In the genomic region with DNA sequence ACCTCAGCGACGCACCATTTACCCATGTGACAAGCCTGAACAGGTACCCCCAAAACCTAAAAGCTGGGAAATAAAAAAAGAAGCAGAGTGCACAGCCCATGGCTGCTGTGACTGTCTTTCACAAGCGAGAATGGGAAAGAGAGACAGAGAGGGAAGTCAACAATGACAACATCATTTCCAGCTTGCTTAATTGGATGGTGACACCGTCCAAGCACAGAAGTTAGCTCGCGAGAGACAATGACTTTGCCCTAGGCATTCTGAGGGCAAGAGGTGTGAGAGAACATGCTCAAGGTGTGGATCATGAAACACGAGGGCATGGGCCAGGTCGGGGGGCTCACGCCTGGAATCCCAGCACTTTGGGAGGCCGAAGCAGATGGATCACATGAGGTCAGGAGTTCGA, we compare ENCODE assay signal across 24 cellular contexts. TPM values are rescaled to one million over a fixed set of nuclear protein-coding genes. Genes with fewer than 3 reads are reported as not detected.
DNase-seq lines count a peak whose midpoint lies in the region; ATAC-seq, FAIRE-seq and TF ChIP-seq lines count a peak whose summit lies in the region.
"Had no signal": no experiment of that assay in that cellular context is flagged by ENCODE, and none has a peak within 500 bp of the region (broad histone marks: within the 10 kb centered on the region; RNA-seq: fewer than 3 reads in every experiment).

No MANE protein-coding gene starts in this region.

- H3K36me3 Mint-ChIP-seq in activated T-cell treated with anti-CD3 and anti-CD28 coated beads, Interleukin-2, amount 50 U/mL, for 24 hours (ENCODE audit: low read depth), result no peaks in the 10 kb centered on the region
- H3K36me3 Mint-ChIP-seq in dendritic cell treated with granulocyte-macrophage colony-stimulating factor and Interleukin-4, amounts not matched to agents 40 ng/mL and 50 ng/mL, for 4 days (ENCODE audit: low read depth), result no peaks in the 10 kb centered on the region
- H3K36me3 Mint-ChIP-seq in stimulated activated naive B cell treated with anti-CD40 and anti-IgM and Interleukin-4, amounts not matched to agents 10 μg/mL and 1 μg/mL and 100 μg/mL, for 72 hours, result peaks cover 13 to 22% of the 10 kb centered on the region in 2 donors
- H3K36me3 Mint-ChIP-seq: stimulated activated memory B cell treated with anti-CD40 and anti-IgM and Interleukin-4, amounts not matched to agents 10 μg/mL and 1 μg/mL and 100 μg/mL, for 72 hours had no signal

- in situ Hi-C loops in GM13976 (cut with MboI; ENCODE audit: low sequenced_read_pairs, unreplicated experiment), result no loop called here

- H3K4me1 ChIP-seq in small intestine (ENCODE audit: control insufficient read depth in 2 of 2, insufficient read depth in 1 of 2, low read depth in 1 of 2, low read length in 1 of 2) (no peaks in the 10 kb centered on the region), sigmoid colon (no peaks in the 10 kb centered on the region)
- H3K4me1 ChIP-seq: psoas muscle had no signal

- FAIRE-seq in small intestine (lab: Jason Lieb, UNC), result no peak
- FAIRE-seq: GM12891, islet of Langerhans had no signal

- no peak overlapping the region for H3K27ac Mint-ChIP-seq in activated T-cell treated with anti-CD3 and anti-CD28 coated beads, Interleukin-2, amount 50 U/mL, for 24 hours
- H3K27ac Mint-ChIP-seq in dendritic cell treated with granulocyte-macrophage colony-stimulating factor and Interleukin-4, amounts not matched to agents 40 ng/mL and 50 ng/mL, for 4 days, result peak overlapping the region; percentile 86
- H3K27ac Mint-ChIP-seq in stimulated activated naive B cell treated with anti-CD40 and anti-IgM and Interleukin-4, amounts not matched to agents 10 μg/mL and 1 μg/mL and 100 μg/mL, for 72 hours, result peak overlapping the region; percentile 62
- H3K27ac Mint-ChIP-seq: stimulated activated memory B cell treated with anti-CD40 and anti-IgM and Interleukin-4, amounts not matched to agents 10 μg/mL and 1 μg/mL and 100 μg/mL, for 72 hours had no signal

- H3K4me3 Mint-ChIP-seq in activated T-cell treated with anti-CD3 and anti-CD28 coated beads, Interleukin-2, amount 50 U/mL, for 24 hours, result no peak overlapping the region
- H3K4me3 Mint-ChIP-seq in dendritic cell treated with granulocyte-macrophage colony-stimulating factor and Interleukin-4, amounts not matched to agents 40 ng/mL and 50 ng/mL, for 4 days, result no peak overlapping the region
- no peak overlapping the region for H3K4me3 Mint-ChIP-seq in stimulated activated naive B cell treated with anti-CD40 and anti-IgM and Interleukin-4, amounts not matched to agents 10 μg/mL and 1 μg/mL and 100 μg/mL, for 72 hours
- H3K4me3 Mint-ChIP-seq: central memory CD8-positive, alpha-beta T cell; stimulated activated memory B cell treated with anti-CD40 and anti-IgM and Interleukin-4, amounts not matched to agents 10 μg/mL and 1 μg/mL and 100 μg/mL, for 72 hours had no signal

- H3K9me3 Mint-ChIP-seq in activated T-cell treated with anti-CD3 and anti-CD28 coated beads, Interleukin-2, amount 50 U/mL, for 24 hours, result peaks cover 8% of the 10 kb centered on the region
- no peaks in the 10 kb centered on the region for H3K9me3 Mint-ChIP-seq in dendritic cell treated with granulocyte-macrophage colony-stimulating factor and Interleukin-4, amounts not matched to agents 40 ng/mL and 50 ng/mL, for 4 days
- H3K9me3 Mint-ChIP-seq in stimulated activated naive B cell treated with anti-CD40 and anti-IgM and Interleukin-4, amounts not matched to agents 10 μg/mL and 1 μg/mL and 100 μg/mL, for 72 hours, result peaks cover 5 to 14% of the 10 kb centered on the region in 2 donors

- intact Hi-C loops in dendritic cell treated with granulocyte-macrophage colony-stimulating factor and Interleukin-4, amounts not matched to agents 40 ng/mL and 50 ng/mL, for 4 days (cut with micrococcal nuclease), result no loop called here
- intact Hi-C loops in sigmoid colon (cut with DNase I), result no loop called here

- no peak for TF ChIP-seq CTCF in sigmoid colon (IDR thresholded peaks at IDR 0.05)
- no peak for TF ChIP-seq CTCF in GM13976 (IDR thresholded peaks at IDR 0.05; ENCODE audit: borderline replicate concordance, control extremely low read depth, extremely low read depth, insufficient read depth, missing control alignments)

- no peak for TF ChIP-seq EP300 in sigmoid colon (IDR thresholded peaks at IDR 0.05)

- ATAC-seq in stimulated activated naive B cell treated with anti-CD40 and anti-IgM and Interleukin-4, amounts not matched to agents 10 μg/mL and 1 μg/mL and 100 μg/mL, for 72 hours (replicated peaks), result no peak
- ATAC-seq: psoas muscle; stimulated activated memory B cell treated with anti-CD40 and anti-IgM and Interleukin-4, amounts not matched to agents 10 μg/mL and 1 μg/mL and 100 μg/mL, for 72 hours had no signal

- H3K9me3 ChIP-seq in small intestine (ENCODE audit: control insufficient read depth, low read depth) (no peaks in the 10 kb centered on the region), sigmoid colon (no peaks in the 10 kb centered on the region)
- H3K9me3 ChIP-seq: psoas muscle had no signal

- peaks cover 65% of the 10 kb centered on the region for H3K4me1 Mint-ChIP-seq in activated T-cell treated with anti-CD3 and anti-CD28 coated beads, Interleukin-2, amount 50 U/mL, for 24 hours (ENCODE audit: low read depth)
- peaks cover 56% of the 10 kb centered on the region for H3K4me1 Mint-ChIP-seq in dendritic cell treated with granulocyte-macrophage colony-stimulating factor and Interleukin-4, amounts not matched to agents 40 ng/mL and 50 ng/mL, for 4 days (ENCODE audit: low read depth)
- peaks cover 63 to 83% of the 10 kb centered on the region in 2 donors for H3K4me1 Mint-ChIP-seq in stimulated activated naive B cell treated with anti-CD40 and anti-IgM and Interleukin-4, amounts not matched to agents 10 μg/mL and 1 μg/mL and 100 μg/mL, for 72 hours

- H3K27ac ChIP-seq in small intestine (ENCODE audit: low read depth in 1 of 2, low read length in 1 of 2) (no peak overlapping the region), sigmoid colon (no peak overlapping the region)
- H3K27ac ChIP-seq: psoas muscle had no signal

- H3K36me3 ChIP-seq in small intestine (ENCODE audit: control insufficient read depth in 2 of 2, insufficient read depth in 2 of 2, low read length in 2 of 2) (no peaks in the 10 kb centered on the region), sigmoid colon (no peaks in the 10 kb centered on the region)
- H3K36me3 ChIP-seq: BLaER1 treated with 17β-estradiol and CSF1 and Interleukin-3, amounts not matched to agents 10 nM and 100 nM had no signal

- peak; percentile 12 to 16 for DNase-seq in activated T-cell treated with anti-CD3 and anti-CD28 coated beads, Interleukin-2, amount 50 U/mL, for 48 hours
- no peak for DNase-seq in activated T-cell treated with anti-CD3 and anti-CD28 coated beads, Interleukin-2, amount 50 U/mL, for 24 hours
- peak; percentile 78 for DNase-seq in NOMO-1 treated with DMSO at 0.1 percent for 48 hours (lab: John Stamatoyannopoulos, UW; ENCODE audit: unreplicated experiment)
- DNase-seq in stimulated activated naive B cell treated with anti-CD40 and anti-IgM and Interleukin-4, amounts not matched to agents 10 μg/mL and 1 μg/mL and 100 μg/mL, for 72 hours, result no peak
- no peak for DNase-seq in small intestine
- DNase-seq in sigmoid colon, result no peak
- no peak for DNase-seq in GM13976 (ENCODE audit: low spot score)
- DNase-seq: activated effector memory CD4-positive, alpha-beta T cell treated with anti-CD3 and anti-CD28 coated beads, Interleukin-2, amount 50 U/mL, for 16 hours; H7; Kasumi-1; NCI-H1092 treated with DMSO at 0.1 percent for 48 hours; NCI-H187 treated with DMSO at 0.1 percent for 48 hours; NCI-H69; OCI-M1; psoas muscle; stimulated activated CD4-positive, alpha-beta T cell treated with anti-CD3 and anti-CD28 coated beads, Interleukin-1b, Interleukin-23, amount 100 ng/mL, for 48 hours; SW 1271 had no signal

- H3K27me3 Mint-ChIP-seq in activated T-cell treated with anti-CD3 and anti-CD28 coated beads, Interleukin-2, amount 50 U/mL, for 24 hours, result no peaks in the 10 kb centered on the region
- H3K27me3 Mint-ChIP-seq in dendritic cell treated with granulocyte-macrophage colony-stimulating factor and Interleukin-4, amounts not matched to agents 40 ng/mL and 50 ng/mL, for 4 days, result no peaks in the 10 kb centered on the region
- H3K27me3 Mint-ChIP-seq in stimulated activated naive B cell treated with anti-CD40 and anti-IgM and Interleukin-4, amounts not matched to agents 10 μg/mL and 1 μg/mL and 100 μg/mL, for 72 hours, result no peaks in the 10 kb centered on the region
- H3K27me3 Mint-ChIP-seq: central memory CD8-positive, alpha-beta T cell; stimulated activated memory B cell treated with anti-CD40 and anti-IgM and Interleukin-4, amounts not matched to agents 10 μg/mL and 1 μg/mL and 100 μg/mL, for 72 hours had no signal

- H3K27me3 ChIP-seq in small intestine (ENCODE audit: control insufficient read depth in 2 of 2, insufficient read depth in 2 of 2, low read length in 2 of 2), result no peaks in the 10 kb centered on the region
- no peaks in the 10 kb centered on the region for H3K27me3 ChIP-seq in sigmoid colon
- H3K27me3 ChIP-seq: BLaER1 treated with 17β-estradiol and CSF1 and Interleukin-3, amounts not matched to agents 10 nM and 100 nM had no signal

- WGBS in small intestine, 3 donors, result 90 to 92% (median 92%) methylated on average over 11 of the region's 11 CpGs
- 91% methylated on average over 11 of the region's 11 CpGs for WGBS in sigmoid colon, 2 donors

- no peak overlapping the region for H3K4me3 ChIP-seq in small intestine (ENCODE audit: low read depth in 1 of 2, low read length in 2 of 2)
- no peak overlapping the region for H3K4me3 ChIP-seq in sigmoid colon
- H3K4me3 ChIP-seq: BLaER1 treated with 17β-estradiol and CSF1 and Interleukin-3, amounts not matched to agents 10 nM and 100 nM; lung; psoas muscle had no signal

- no peak for TF ChIP-seq POLR2A in sigmoid colon (IDR thresholded peaks at IDR 0.05)

RNA-seq across cellular contexts. Expression of a gene that starts 19.3 kb away (rescaled TPM):
- polyA plus RNA-seq in small intestine (10 to 100 TPM; 37.8 to 66.1 (median 42.7) TPM), sigmoid colon (10 to 100 TPM; 54.7 to 65.2 (median 64.2) TPM)
- total RNA-seq in sigmoid colon, result 10 to 100 TPM; 32.5 to 51.0 (median 45.1) TPM

RNA-seq across cellular contexts. Expression of a gene that starts 25.9 kb away (rescaled TPM):
- polyA plus RNA-seq in small intestine (10 to 100 TPM; 28.1 to 32.7 (median 28.6) TPM), sigmoid colon (100 to 1,000 TPM in 1 of 3 donors, 10 to 100 TPM in 2; 16.9 to 105 (median 19.8) TPM)
- 100 to 1,000 TPM in 2 of 4 donors, 10 to 100 TPM in 2; 54.6 to 177 (median 102) TPM for total RNA-seq in sigmoid colon

Comparison
In these comparisons a context has a peak if more than half of its experiments do, and no peak if none do; other contexts are left out.
1. DNase-seq: peak in activated T-cell treated with anti-CD3 and anti-CD28 coated beads, Interleukin-2, amount 50 U/mL, for 48 hours (2 of 2) and NOMO-1 treated with DMSO at 0.1 percent for 48 hours (single experiment); none in activated T-cell treated with anti-CD3 and anti-CD28 coated beads, Interleukin-2, amount 50 U/mL, for 24 hours (single experiment), stimulated activated naive B cell treated with anti-CD40 and anti-IgM and Interleukin-4, amounts not matched to agents 10 μg/mL and 1 μg/mL and 100 μg/mL, for 72 hours (single experiment), small intestine (single experiment), sigmoid colon (single experiment) and GM13976 (single experiment).